Comparison of ENCODE assay signal across 11 cellular contexts in the genomic region with DNA sequence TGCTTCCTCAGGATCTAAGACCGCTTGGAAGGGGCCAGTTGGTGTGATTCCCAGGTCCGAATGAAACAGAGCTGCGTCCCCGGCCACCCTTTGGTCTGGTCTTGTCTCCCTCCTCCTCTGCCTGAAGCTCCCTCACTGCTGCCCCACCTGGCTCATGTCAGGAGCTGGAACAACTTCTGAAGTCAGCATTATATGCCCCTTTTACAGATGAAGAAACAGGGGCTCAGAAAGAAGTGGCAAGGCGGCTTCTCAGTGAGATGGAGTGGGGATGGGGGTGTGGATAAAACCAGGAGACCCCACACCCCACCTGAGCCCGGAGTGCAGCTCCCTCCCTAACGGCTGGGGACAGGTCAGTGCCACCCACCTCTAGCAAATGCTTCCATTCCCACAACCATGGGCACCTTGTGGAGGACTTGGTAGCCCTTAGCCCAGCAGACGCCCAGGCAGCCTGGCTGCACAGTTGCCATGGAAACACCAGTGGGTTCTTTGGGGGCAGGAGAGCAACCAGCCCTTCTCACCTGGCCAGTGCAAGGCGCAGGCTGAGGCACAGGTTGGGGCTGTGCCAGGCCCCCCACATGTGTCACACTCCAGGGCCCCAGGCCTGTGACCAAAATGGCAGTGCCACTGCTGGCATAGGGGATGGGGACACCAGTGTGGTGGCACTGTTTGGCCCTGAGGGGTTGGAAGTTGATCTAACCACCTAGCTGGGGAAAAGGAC. TPM values are rescaled to one million over a fixed set of nuclear protein-coding genes. Genes with fewer than 3 reads are reported as not detected.
DNase-seq lines count a peak whose midpoint lies in the region; ATAC-seq and TF ChIP-seq lines count a peak whose summit lies in the region.
"Had no signal": no experiment of that assay in that cellular context is flagged by ENCODE, and none has a peak within 500 bp of the region (broad histone marks: within the 10 kb centered on the region; RNA-seq: fewer than 3 reads in every experiment).

No MANE protein-coding gene starts in this region.

- no peaks in the 10 kb centered on the region for H3K27me3 ChIP-seq in BLaER1
- H3K27me3 ChIP-seq in Karpas-422 (ENCODE audit: low read length) = no peaks in the 10 kb centered on the region
- no peaks in the 10 kb centered on the region for H3K27me3 ChIP-seq in neutrophil

- no peak for ATAC-seq in activated CD4-positive, CD25-positive, alpha-beta regulatory T cell treated with anti-CD3 and anti-CD28 coated beads, Interleukin-2, amount 50 U/mL, for 24 hours

- no peaks in the 10 kb centered on the region for H3K9me2 ChIP-seq in Karpas-422 (replicated peaks; ENCODE audit: insufficient read depth, low read length)

- no peaks in the 10 kb centered on the region for H3K36me3 ChIP-seq in BLaER1
- peaks cover 7% of the 10 kb centered on the region; the same call in 1 of the 2 replicates for H3K36me3 ChIP-seq in Karpas-422 (ENCODE audit: insufficient read depth, low read length)
- H3K36me3 ChIP-seq in neutrophil = no peaks in the 10 kb centered on the region

- H3K9ac ChIP-seq in BLaER1 (no peak overlapping the region; the same call in 1 of the 2 replicates), Karpas-422 (ENCODE audit: low read length) (peak overlapping the region; percentile 49)

- H3K27ac ChIP-seq in BLaER1 = peak overlapping the region; percentile 71
- peak overlapping the region; percentile 94 for H3K27ac ChIP-seq in Karpas-422 (ENCODE audit: low read length)
- H3K27ac ChIP-seq in coronary artery = peak overlapping the region; percentile 95 to 98
- peak overlapping the region; percentile 98 for H3K27ac ChIP-seq in neutrophil

- TF ChIP-seq CTCF in coronary artery (IDR thresholded peaks at IDR 0.05) (no peak), neutrophil (IDR thresholded peaks at IDR 0.05) (no peak)

- in situ Hi-C loops in ACHN (cut with HindIII; ENCODE audit: low pct_ligation_motif_present, low pct_unique_long_range_greater_than_20kb, low sequenced_read_pairs) = no loop called here

- DNase-seq in Karpas-422 (no peak), coronary artery (ENCODE audit: low spot score) (no peak), ACHN (no peak), NOMO-1 treated with dmso at 0.1 percent for 144 hours (lab: John Stamatoyannopoulos, UW; ENCODE audit: unreplicated experiment) (no peak)
- no peak for DNase-seq in activated effector memory CD4-positive, alpha-beta T cell treated with anti-CD3 and anti-CD28 coated beads, Interleukin-2, amount 50 U/mL, for 16 hours
- DNase-seq: activated CD4-positive, alpha-beta T cell treated with anti-CD3 and anti-CD28 coated beads, Interleukin-2, amount 50 U/mL, for 4 hours; NCI-H2029 treated with DMSO at 0.1 percent for 48 hours; stimulated activated CD4-positive, alpha-beta T cell treated with anti-CD3 and anti-CD28 coated beads, Interleukin-4, amount 100 ng/mL, for 4 hours had no signal

- H2AFZ ChIP-seq in Karpas-422 (ENCODE audit: low read length) = no peak overlapping the region

- no peak overlapping the region for H3K4me3 ChIP-seq in BLaER1
- H3K4me3 ChIP-seq in Karpas-422 (ENCODE audit: low read length) = no peak overlapping the region
- H3K4me3 ChIP-seq in coronary artery = peak overlapping the region; percentile 5
- H3K4me3 ChIP-seq in neutrophil (ENCODE audit: low read depth in 1 of 2, low read length in 1 of 2) = peak overlapping the region in 1 of 2 experiments; percentile 56

- H4K20me1 ChIP-seq in BLaER1 = peaks cover 5% of the 10 kb centered on the region; the same call in 1 of the 2 replicates
- H4K20me1 ChIP-seq in Karpas-422 (ENCODE audit: insufficient read depth, low read depth, low read length) = peaks cover 33% of the 10 kb centered on the region; the same call in 1 of the 2 replicates

- H3K4me1 ChIP-seq in BLaER1 (peaks cover 98% of the 10 kb centered on the region), Karpas-422 (ENCODE audit: low read length) (peaks cover 67% of the 10 kb centered on the region), neutrophil (ENCODE audit: control insufficient read depth in 1 of 2, insufficient read depth in 1 of 2, low read depth in 1 of 2, low read length in 1 of 2) (peaks cover 55 to 56% of the 10 kb centered on the region in 2 experiments)

- peaks cover 100% of the 10 kb centered on the region for H3K79me2 ChIP-seq in Karpas-422 (ENCODE audit: low read length)

- H3K4me2 ChIP-seq in BLaER1 (peak overlapping the region; percentile 86), Karpas-422 (ENCODE audit: low read depth, low read length, poor library complexity, severe bottlenecking) (no peak overlapping the region)

- H3K9me3 ChIP-seq in BLaER1 (no peaks in the 10 kb centered on the region), Karpas-422 (ENCODE audit: low read length) (no peaks in the 10 kb centered on the region), neutrophil (no peaks in the 10 kb centered on the region)

RNA-seq across cellular contexts. Expression of gene ECE1, which starts 31.9 kb away (rescaled TPM):
- 59.9 and 81.7 TPM in 2 replicates for total RNA-seq in Karpas-422 (2014; rRNA removed; shearing (Covaris generic); ENCODE audit: low replicate concordance)
